In genomic region chr11:1276061-1276790, GRCh38 we compare ENCODE assay signal across 25 cellular contexts. TPM values are rescaled to one million over a fixed set of nuclear protein-coding genes. Genes with fewer than 3 reads are reported as not detected.
DNase-seq lines count a peak whose midpoint lies in the region; ATAC-seq and TF ChIP-seq lines count a peak whose summit lies in the region.
"Had no signal": no experiment of that assay in that cellular context is flagged by ENCODE, and none has a peak within 500 bp of the region (broad histone marks: within the 10 kb centered on the region; RNA-seq: fewer than 3 reads in every experiment).

No MANE protein-coding gene starts in this region.

- peak in 33 of 61 donors; percentile 18 to 82 (median 47) for DNase-seq in caudate nucleus (lab: John Stamatoyannopoulos, UW)
- DNase-seq in left ventricle myocardium inferior = peak; percentile 48
- peak; percentile 58 for DNase-seq in occipital lobe (lab: John Stamatoyannopoulos, UW)
- no peak for DNase-seq in lower leg skin (ENCODE audit: low spot score in 2 of 2)
- no peak for DNase-seq in activated CD8-positive, alpha-beta memory T cell treated with anti-CD3 and anti-CD28 coated beads, Interleukin-2, amount 10 ng/mL, durations not matched to agents 7 days and 5 days
- DNase-seq in globus pallidus (ENCODE audit: low spot score) = no peak
- DNase-seq: activated CD8-positive, alpha-beta T cell treated with anti-CD3 and anti-CD28 coated beads, Interleukin-2, amount 10 ng/mL, durations not matched to agents 7 days and 5 days; activated naive CD4-positive, alpha-beta T cell; activated T-cell treated with anti-CD3 and anti-CD28 coated beads, Interleukin-2, amount 50 U/mL, for 24 hours; amniotic stem cell; colonic mucosa; H7; Karpas-422; NK-92 treated with Interleukin-12 subunit alpha and Interleukin-12 subunit beta, amount 100 ng/mL, for 24 hours; stimulated activated CD4-positive, alpha-beta T cell treated with anti-CD3 and anti-CD28 coated beads, Interleukin-12 subunit alpha, Interleukin-12 subunit beta, amount 100 ng/mL, for 4 hours; T-helper 9 cell had no signal

- H3K9ac ChIP-seq in BLaER1 = peak overlapping the region; percentile 53; the same call in 1 of the 2 replicates

- H3K9me3 Mint-ChIP-seq in activated CD8-positive, alpha-beta memory T cell treated with anti-CD3 and anti-CD28 coated beads, Interleukin-2, amount 10 ng/mL, durations not matched to agents 7 days and 5 days (ENCODE audit: low read depth) = no peaks in the 10 kb centered on the region
- H3K9me3 Mint-ChIP-seq: activated T-cell treated with anti-CD3 and anti-CD28 coated beads, Interleukin-2, amount 50 U/mL, for 24 hours; memory B cell; naive thymus-derived CD8-positive, alpha-beta T cell had no signal

- TF ChIP-seq POLR2A in lower leg skin (IDR thresholded peaks at IDR 0.05) = no peak

- CTCF ChIA-PET in activated CD8-positive, alpha-beta memory T cell treated with anti-CD3 and anti-CD28 coated beads, Interleukin-2, amount 10 ng/mL, durations not matched to agents 7 days and 5 days (lab: Charles Lee) = no interaction called here

- H3K4me3 ChIP-seq in BLaER1 (no peak overlapping the region), left ventricle myocardium inferior (no peak overlapping the region), lower leg skin (ENCODE audit: low read depth, poor library complexity, severe bottlenecking) (no peak overlapping the region)
- H3K4me3 ChIP-seq: A549, colonic mucosa, hepatocyte, prostate gland, SK-N-MC had no signal

- H3K36me3 Mint-ChIP-seq in activated CD8-positive, alpha-beta memory T cell treated with anti-CD3 and anti-CD28 coated beads, Interleukin-2, amount 10 ng/mL, durations not matched to agents 7 days and 5 days = no peaks in the 10 kb centered on the region

- H3K36me3 ChIP-seq in BLaER1 = peaks cover 48% of the 10 kb centered on the region
- H3K36me3 ChIP-seq in left ventricle myocardium inferior = peaks cover 55% of the 10 kb centered on the region
- H3K36me3 ChIP-seq: colonic mucosa had no signal

- H3K4me1 ChIP-seq in BLaER1 = peaks cover 56% of the 10 kb centered on the region
- peaks cover 21% of the 10 kb centered on the region for H3K4me1 ChIP-seq in left ventricle myocardium inferior
- H3K4me1 ChIP-seq: A549, colonic mucosa, prostate gland had no signal

- no peak overlapping the region for H3K27ac Mint-ChIP-seq in activated CD8-positive, alpha-beta memory T cell treated with anti-CD3 and anti-CD28 coated beads, Interleukin-2, amount 10 ng/mL, durations not matched to agents 7 days and 5 days
- H3K27ac Mint-ChIP-seq: activated CD8-positive, alpha-beta T cell treated with anti-CD3 and anti-CD28 coated beads, Interleukin-2, amount 10 ng/mL, durations not matched to agents 7 days and 5 days; activated T-cell treated with anti-CD3 and anti-CD28 coated beads, Interleukin-2, amount 50 U/mL, for 24 hours; memory B cell had no signal

- H3K27me3 ChIP-seq in BLaER1 (no peaks in the 10 kb centered on the region), left ventricle myocardium inferior (ENCODE audit: low read depth) (no peaks in the 10 kb centered on the region)
- H3K27me3 ChIP-seq: colonic mucosa, hepatocyte had no signal

- no peaks in the 10 kb centered on the region for H3K4me1 Mint-ChIP-seq in activated CD8-positive, alpha-beta memory T cell treated with anti-CD3 and anti-CD28 coated beads, Interleukin-2, amount 10 ng/mL, durations not matched to agents 7 days and 5 days
- H3K4me1 Mint-ChIP-seq: memory B cell had no signal

- intact Hi-C loops in left ventricle myocardium inferior (cut with micrococcal nuclease) (no loop called here), lower leg skin (cut with DNase I; ENCODE audit: low total_unique reads) (no loop called here)

- ATAC-seq in GM19023 (IDR thresholded peaks at IDR 0.05; ENCODE audit: unreplicated experiment) = no peak
- ATAC-seq in activated CD8-positive, alpha-beta memory T cell treated with anti-CD3 and anti-CD28 coated beads, Interleukin-2, amount 10 ng/mL, durations not matched to agents 7 days and 5 days = no peak
- ATAC-seq: A549; activated CD8-positive, alpha-beta T cell treated with anti-CD3 and anti-CD28 coated beads, Interleukin-2, amount 10 ng/mL, durations not matched to agents 7 days and 5 days; naive thymus-derived CD8-positive, alpha-beta T cell; Panc1 had no signal

- H4K20me1 ChIP-seq in BLaER1 = peaks cover 71% of the 10 kb centered on the region

- TF ChIP-seq CTCF in left ventricle myocardium inferior (IDR thresholded peaks at IDR 0.05; ENCODE audit: borderline replicate concordance) = no peak
- no peak for TF ChIP-seq CTCF in lower leg skin (IDR thresholded peaks at IDR 0.05)

- peak overlapping the region; percentile 77 for H3K4me2 ChIP-seq in BLaER1
- H3K4me2 ChIP-seq: A549, hepatocyte had no signal

- no peaks in the 10 kb centered on the region for H3K27me3 Mint-ChIP-seq in activated CD8-positive, alpha-beta memory T cell treated with anti-CD3 and anti-CD28 coated beads, Interleukin-2, amount 10 ng/mL, durations not matched to agents 7 days and 5 days
- H3K27me3 Mint-ChIP-seq: activated T-cell treated with anti-CD3 and anti-CD28 coated beads, Interleukin-2, amount 50 U/mL, for 24 hours; memory B cell; naive thymus-derived CD8-positive, alpha-beta T cell had no signal

- H3K27ac ChIP-seq in BLaER1 = peak overlapping the region; percentile 55; the same call in 1 of the 2 replicates
- H3K27ac ChIP-seq in caudate nucleus (ENCODE audit: low read depth, low read length) = no peak overlapping the region
- peak overlapping the region; percentile 67 for H3K27ac ChIP-seq in left ventricle myocardium inferior (replicated peaks)
- H3K27ac ChIP-seq: A549, colonic mucosa, hepatocyte, prostate gland, SK-N-MC had no signal

- 68 to 84% methylated on average over 20 to 28 of the region's 30 CpGs for WGBS in lower leg skin, 2 donors

- H3K9me3 ChIP-seq in BLaER1 (no peaks in the 10 kb centered on the region), left ventricle myocardium inferior (replicated peaks) (no peaks in the 10 kb centered on the region)
- H3K9me3 ChIP-seq: A549, colonic mucosa, prostate gland had no signal

- H3K4me3 Mint-ChIP-seq in activated CD8-positive, alpha-beta memory T cell treated with anti-CD3 and anti-CD28 coated beads, Interleukin-2, amount 10 ng/mL, durations not matched to agents 7 days and 5 days = no peak overlapping the region
- H3K4me3 Mint-ChIP-seq: activated CD8-positive, alpha-beta T cell treated with anti-CD3 and anti-CD28 coated beads, Interleukin-2, amount 10 ng/mL, durations not matched to agents 7 days and 5 days; activated T-cell treated with anti-CD3 and anti-CD28 coated beads, Interleukin-2, amount 50 U/mL, for 24 hours; memory B cell; naive thymus-derived CD8-positive, alpha-beta T cell had no signal

RNA-seq across cellular contexts. Expression of gene TOLLIP, which starts 33.2 kb away (rescaled TPM):
- total RNA-seq in left ventricle myocardium inferior = 51.9 TPM
- total RNA-seq in occipital lobe = 17.8 TPM
- total RNA-seq in lower leg skin = 100 to 1,000 TPM; 114 to 167 (median 129) TPM
- total RNA-seq in activated CD8-positive, alpha-beta memory T cell treated with anti-CD3 and anti-CD28 coated beads, Interleukin-2, amount 10 ng/mL, durations not matched to agents 7 days and 5 days = 10 to 100 TPM; 33.3 to 35.8 TPM

RNA-seq across cellular contexts. Expression of gene MUC5B, which starts 53.4 kb away (rescaled TPM):
- not detected for total RNA-seq in left ventricle myocardium inferior
- not detected for total RNA-seq in occipital lobe
- total RNA-seq in lower leg skin = under 1 TPM in 3 of 4 donors, not detected in 1; 0.22 to 0.61 (median 0.29) TPM
- not detected for total RNA-seq in activated CD8-positive, alpha-beta memory T cell treated with anti-CD3 and anti-CD28 coated beads, Interleukin-2, amount 10 ng/mL, durations not matched to agents 7 days and 5 days
- total RNA-seq: activated CD8-positive, alpha-beta T cell treated with anti-CD3 and anti-CD28 coated beads, Interleukin-2, amount 10 ng/mL, durations not matched to agents 7 days and 5 days; naive thymus-derived CD8-positive, alpha-beta T cell had no signal

Comparison
In these comparisons a context has a peak if more than half of its experiments do, and no peak if none do; other contexts are left out.
1. DNase-seq: peak in caudate nucleus (33 of 61), left ventricle myocardium inferior (single experiment) and occipital lobe (single experiment); none in lower leg skin (0 of 2), activated CD8-positive, alpha-beta memory T cell treated with anti-CD3 and anti-CD28 coated beads, Interleukin-2, amount 10 ng/mL, durations not matched to agents 7 days and 5 days (single experiment) and globus pallidus (single experiment).